7 cellular contexts compared by ENCODE assay signal in the genomic region with DNA sequence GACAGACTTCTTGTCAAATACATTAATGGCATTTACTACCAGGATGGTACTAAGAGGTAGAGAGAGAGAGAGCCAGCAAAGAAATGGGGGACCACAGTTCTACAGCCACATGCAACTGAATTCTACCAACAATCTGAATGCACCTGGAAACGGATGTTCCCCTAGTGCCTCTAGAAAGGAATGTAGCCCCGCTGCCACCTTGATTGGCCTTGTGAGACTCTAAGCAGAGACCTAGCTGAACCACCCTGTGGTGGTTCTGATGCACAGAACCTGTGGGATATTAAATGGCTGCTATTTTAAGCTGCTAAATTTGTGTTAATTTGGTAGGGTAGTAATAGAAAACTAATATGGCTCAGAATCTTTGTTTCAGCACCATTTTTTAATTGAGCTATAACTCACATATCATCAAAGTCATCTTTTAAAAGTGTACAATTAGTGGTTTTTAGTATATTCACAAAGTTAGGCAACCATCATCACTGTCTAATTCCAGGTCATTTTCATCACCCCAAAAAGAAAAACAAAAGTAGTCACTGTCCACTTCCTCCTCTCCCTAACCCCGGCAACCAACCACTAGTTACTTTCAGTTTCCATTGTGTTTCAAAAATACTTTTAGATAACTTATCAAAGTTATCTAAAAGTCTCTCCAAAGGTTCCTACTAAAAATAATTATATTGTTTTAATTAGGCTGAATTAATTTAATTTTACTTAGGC. TPM values are rescaled to one million over a fixed set of nuclear protein-coding genes. Genes with fewer than 3 reads are reported as not detected.
DNase-seq lines count a peak whose midpoint lies in the region; ATAC-seq and TF ChIP-seq lines count a peak whose summit lies in the region.

No MANE protein-coding gene starts in this region.

- no peak overlapping the region for H3K27ac ChIP-seq in psoas muscle

- intact Hi-C loops in psoas muscle (cut with DNase I) = loop anchor here in 1 of 2 donors (10.0 kb wide), 1 partner anchor 173 kb away; no protein-coding TSS in a partner anchor

- WGBS in psoas muscle, 3 donors = 73 to 85% (median 84%) methylated on average over 3 of the region's 3 CpGs

- H3K36me3 ChIP-seq in psoas muscle (ENCODE audit: insufficient read depth in 1 of 2, low read depth in 1 of 2) = peaks cover 2 to 97% of the 10 kb centered on the region in 2 donors

- peak; percentile 75 for ATAC-seq in GM18861 (IDR thresholded peaks at IDR 0.05; ENCODE audit: unreplicated experiment)
- ATAC-seq in HG02642 (IDR thresholded peaks at IDR 0.05; ENCODE audit: poor library complexity, unreplicated experiment) = peak; percentile 81
- ATAC-seq in left lobe of liver = peak; percentile 74
- ATAC-seq in psoas muscle = no peak

- H3K27me3 ChIP-seq in psoas muscle (ENCODE audit: insufficient read depth in 3 of 3, low read length in 2 of 3) = no peaks in the 10 kb centered on the region

- DNase-seq in NOMO-1 treated with dmso at 0.1 percent for 144 hours (lab: John Stamatoyannopoulos, UW; ENCODE audit: unreplicated experiment) = peak; percentile 94
- no peak for DNase-seq in left lobe of liver (ENCODE audit: low spot score)
- DNase-seq in NCI-H1092 treated with DMSO at 0.1 percent for 48 hours (lab: John Stamatoyannopoulos, UW) = no peak
- no peak for DNase-seq in psoas muscle
- no peak for DNase-seq in retina

- no peaks in the 10 kb centered on the region for H3K4me1 ChIP-seq in psoas muscle

- no peak overlapping the region for H3K4me3 ChIP-seq in psoas muscle

- no peaks in the 10 kb centered on the region for H3K9me3 ChIP-seq in psoas muscle

- TF ChIP-seq CTCF in psoas muscle (IDR thresholded peaks at IDR 0.05) = no peak

RNA-seq across cellular contexts. Expression of gene CPLANE1, which starts 51.7 kb away (rescaled TPM):
- total RNA-seq in left lobe of liver (3.7 TPM), psoas muscle (10 to 100 TPM in 1 of 4 donors, 1 to 10 TPM in 3; 6.0 to 12.1 (median 6.9) TPM)
- 1 to 10 TPM; 1.4 to 3.3 (median 1.5) TPM for polyA plus RNA-seq in psoas muscle

Comparison
In these comparisons a context has a peak if more than half of its experiments do, and no peak if none do; other contexts are left out.
1. ATAC-seq: peak in GM18861 (single experiment), HG02642 (single experiment) and left lobe of liver (single experiment); none in psoas muscle (0 of 4).